Comparison of ENCODE assay signal across 33 cellular contexts in genomic region chr17:31787082-31787481, GRCh38.
"Had no signal": no experiment of that assay in that cellular context is flagged by ENCODE, and none has a peak within 500 bp of the region (broad histone marks: within the 10 kb centered on the region; RNA-seq: fewer than 3 reads in every experiment).

No MANE protein-coding gene starts in this region.

- DNase-seq: activated CD4-positive, alpha-beta memory T cell treated with anti-CD3 and anti-CD28 coated beads, Interleukin-2, amount 10 ng/mL, durations not matched to agents 7 days and 5 days; activated CD4-positive, alpha-beta T cell treated with anti-CD3 and anti-CD28 coated beads for 1 hour; activated CD4-positive, alpha-beta T cell treated with anti-CD3 and anti-CD28 coated beads for 48 hours; activated CD4-positive, CD25-positive, alpha-beta regulatory T cell; activated CD8-positive, alpha-beta memory T cell treated with anti-CD3 and anti-CD28 coated beads for 24 hours; activated CD8-positive, alpha-beta memory T cell treated with anti-CD3 and anti-CD28 coated beads, Interleukin-2, amount 10 ng/mL, durations not matched to agents 7 days and 5 days; activated CD8-positive, alpha-beta memory T cell treated with anti-CD3 and anti-CD28 coated beads, Interleukin-2, amount 50 U/mL, for 48 hours; activated effector memory CD4-positive, alpha-beta T cell treated with Interleukin-2 at 50 U/mL for 16 hours; activated naive CD4-positive, alpha-beta T cell treated with anti-CD3 and anti-CD28 coated beads, Interleukin-2, amount 10 ng/mL, durations not matched to agents 7 days and 5 days; activated naive CD8-positive, alpha-beta T cell treated with anti-CD3 and anti-CD28 coated beads, Interleukin-2, amount 50 U/mL, for 24 hours; activated T-cell treated with anti-CD3 and anti-CD28 coated beads, Interleukin-2, amount 50 U/mL, for 48 hours; anterior cingulate cortex; Karpas-422; KBM-7; MG63; NCI-H1092; NCI-H1436 treated with DMSO at 0.1 percent for 48 hours; NCI-H1694 treated with DMSO at 0.1 percent for 48 hours; NCI-H2029; NCI-H345; NCI-H526; NCI-H748 treated with DMSO at 0.1 percent for 48 hours; NK-92 treated with Interleukin-12 subunit alpha and Interleukin-12 subunit beta, amount 100 ng/mL, for 24 hours; PC-3; Peyer's patch; RPMI8226; SIG-M5; T-helper 1 cell; T-helper 2 cell; T-helper 9 cell had no signal

- ATAC-seq: activated CD8-positive, alpha-beta memory T cell treated with anti-CD3 and anti-CD28 coated beads, Interleukin-2, amount 10 ng/mL, durations not matched to agents 7 days and 5 days; activated naive CD8-positive, alpha-beta T cell treated with anti-CD3 and anti-CD28 coated beads, Interleukin-2, amount 50 U/mL, for 24 hours; PC-3 had no signal

- H3K36me3 ChIP-seq: MG63, Peyer's patch had no signal

- H3K4me1 ChIP-seq: Peyer's patch had no signal

- H3K27ac Mint-ChIP-seq: activated CD4-positive, alpha-beta memory T cell treated with anti-CD3 and anti-CD28 coated beads, Interleukin-2, amount 10 ng/mL, durations not matched to agents 7 days and 5 days; activated CD8-positive, alpha-beta memory T cell treated with anti-CD3 and anti-CD28 coated beads, Interleukin-2, amount 10 ng/mL, durations not matched to agents 7 days and 5 days; activated naive CD4-positive, alpha-beta T cell treated with anti-CD3 and anti-CD28 coated beads, Interleukin-2, amount 10 ng/mL, durations not matched to agents 7 days and 5 days; activated naive CD8-positive, alpha-beta T cell; activated naive CD8-positive, alpha-beta T cell treated with anti-CD3 and anti-CD28 coated beads, Interleukin-2, amount 50 U/mL, for 24 hours; brain had no signal

- H3K27me3 ChIP-seq: MG63, Peyer's patch had no signal

- H3K4me1 Mint-ChIP-seq: activated CD4-positive, alpha-beta memory T cell treated with anti-CD3 and anti-CD28 coated beads, Interleukin-2, amount 10 ng/mL, durations not matched to agents 7 days and 5 days; brain had no signal

- H3K9me3 Mint-ChIP-seq: activated CD4-positive, alpha-beta memory T cell treated with anti-CD3 and anti-CD28 coated beads, Interleukin-2, amount 10 ng/mL, durations not matched to agents 7 days and 5 days; activated naive CD4-positive, alpha-beta T cell treated with anti-CD3 and anti-CD28 coated beads, Interleukin-2, amount 10 ng/mL, durations not matched to agents 7 days and 5 days; activated naive CD8-positive, alpha-beta T cell treated with anti-CD3 and anti-CD28 coated beads, Interleukin-2, amount 50 U/mL, for 24 hours had no signal

- H3K4me3 ChIP-seq: MG63, Peyer's patch had no signal

- H3K27ac ChIP-seq: Peyer's patch, VCaP had no signal

- H3K36me3 Mint-ChIP-seq: activated CD8-positive, alpha-beta memory T cell treated with anti-CD3 and anti-CD28 coated beads, Interleukin-2, amount 10 ng/mL, durations not matched to agents 7 days and 5 days; activated naive CD4-positive, alpha-beta T cell treated with anti-CD3 and anti-CD28 coated beads, Interleukin-2, amount 10 ng/mL, durations not matched to agents 7 days and 5 days; activated naive CD8-positive, alpha-beta T cell; brain had no signal

- H3K4me3 Mint-ChIP-seq: activated CD4-positive, alpha-beta memory T cell treated with anti-CD3 and anti-CD28 coated beads, Interleukin-2, amount 10 ng/mL, durations not matched to agents 7 days and 5 days; activated CD8-positive, alpha-beta memory T cell treated with anti-CD3 and anti-CD28 coated beads, Interleukin-2, amount 10 ng/mL, durations not matched to agents 7 days and 5 days; activated naive CD4-positive, alpha-beta T cell treated with anti-CD3 and anti-CD28 coated beads, Interleukin-2, amount 10 ng/mL, durations not matched to agents 7 days and 5 days; activated naive CD8-positive, alpha-beta T cell; activated naive CD8-positive, alpha-beta T cell treated with anti-CD3 and anti-CD28 coated beads, Interleukin-2, amount 50 U/mL, for 24 hours; brain had no signal

- H3K9me3 ChIP-seq: Peyer's patch had no signal
